ENCODE assay signal across 28 cellular contexts in the genomic region with DNA sequence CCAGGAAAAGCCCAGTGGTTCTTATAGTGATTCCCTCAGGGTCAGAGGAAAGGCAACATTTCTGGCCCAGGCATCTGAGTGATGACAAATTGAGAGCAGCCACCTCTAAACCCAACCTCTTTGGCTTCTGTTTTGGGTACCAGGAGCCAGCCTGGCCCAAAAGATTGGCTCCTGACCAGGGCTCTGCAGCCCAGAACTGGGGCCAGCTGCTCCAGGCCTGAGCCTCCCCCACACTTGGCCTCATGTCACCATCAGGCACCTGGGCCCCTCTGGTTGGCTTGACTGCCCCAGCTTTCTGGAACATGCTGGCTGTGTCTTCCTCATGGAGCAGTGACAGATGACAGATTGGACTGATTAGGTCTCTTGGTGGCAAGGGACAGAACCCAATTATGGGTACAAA. TPM values are rescaled to one million over a fixed set of nuclear protein-coding genes. Genes with fewer than 3 reads are reported as not detected.
DNase-seq lines count a peak whose midpoint lies in the region; ATAC-seq and TF ChIP-seq lines count a peak whose summit lies in the region.
"Had no signal": no experiment of that assay in that cellular context is flagged by ENCODE, and none has a peak within 500 bp of the region (broad histone marks: within the 10 kb centered on the region; RNA-seq: fewer than 3 reads in every experiment).

No MANE protein-coding gene starts in this region.

- no peaks in the 10 kb centered on the region for H3K9me3 ChIP-seq in cardiac muscle cell (ENCODE audit: low read depth)
- H3K9me3 ChIP-seq: A549 had no signal

- H3K27me3 ChIP-seq in cardiac muscle cell, result no peaks in the 10 kb centered on the region

- H3K4me3 ChIP-seq in cardiac muscle cell, result no peak overlapping the region
- H3K4me3 ChIP-seq: A549, GM23338, PC-9 had no signal

- peak; percentile 95 for ATAC-seq in left ventricle myocardium superior
- no peak for ATAC-seq in HG03342 (IDR thresholded peaks at IDR 0.05; ENCODE audit: unreplicated experiment)
- ATAC-seq: A549, GM23338 had no signal

- intact Hi-C loops in left ventricle myocardium superior (cut with micrococcal nuclease), result no loop called here

- TF ChIP-seq CTCF in cardiac muscle cell (IDR thresholded peaks at IDR 0.05; ENCODE audit: low read depth, low read length), result no peak

- peak overlapping the region; percentile 16 for H3K27ac ChIP-seq in cardiac muscle cell
- H3K27ac ChIP-seq: A549, PC-9 had no signal

- DNase-seq in DMS 273 (lab: John Stamatoyannopoulos, UW; ENCODE audit: unreplicated experiment) (peak; percentile 51), NCI-H1694 (lab: John Stamatoyannopoulos, UW) (peak; percentile 43), cardiac muscle cell (ENCODE audit: low read depth in 1 of 2, low spot score in 1 of 2) (no peak), left ventricle myocardium superior (peak; percentile 82), medulla oblongata (ENCODE audit: extremely low spot score) (no peak), DMS53 (lab: John Stamatoyannopoulos, UW) (no peak)
- DNase-seq in activated CD4-positive, alpha-beta T cell treated with anti-CD3 and anti-CD28 coated beads for 48 hours, result no peak
- DNase-seq: AML-193; CD4-positive, alpha-beta memory T cell; COR-L47; DMS153; H9; IMR-90; KG1; MM.1S; NCI-H187; NCI-H2081 treated with DMSO at 0.1 percent for 48 hours; NCI-H2171; NCI-H226; NCI-H510A treated with DMSO at 0.1 percent for 48 hours; PC-9; SHP77; T-helper 1 cell had no signal

- H3K4me1 ChIP-seq in cardiac muscle cell (ENCODE audit: low read depth), result peaks cover 42% of the 10 kb centered on the region

- H3K36me3 ChIP-seq in cardiac muscle cell, result no peaks in the 10 kb centered on the region

RNA-seq across cellular contexts. Expression of gene HCN4, which starts 26.0 kb away (rescaled TPM):
- total RNA-seq in cardiac muscle cell (93.1 and 159 TPM in 2 replicates), left ventricle myocardium superior (21.1 TPM)
- 59.2 and 102 TPM in 2 replicates for polyA plus RNA-seq in cardiac muscle cell
- total RNA-seq: CD4-positive, alpha-beta memory T cell; IMR-90; PC-9; RPMI7951; SK-MEL-5 had no signal
- polyA plus RNA-seq: CD4-positive, alpha-beta memory T cell; IMR-90 had no signal

RNA-seq across cellular contexts. Expression of gene REC114, which starts 48.2 kb away (rescaled TPM):
- total RNA-seq in cardiac muscle cell, result 2.3 and 2.8 TPM in 2 replicates
- polyA plus RNA-seq in cardiac muscle cell, result 2.3 and 4.9 TPM in 2 replicates
- total RNA-seq in left ventricle myocardium superior, result 0.84 TPM
- total RNA-seq: CD4-positive, alpha-beta memory T cell; GM23338; H9; IMR-90; PC-9; RPMI7951; SK-MEL-5 had no signal
- polyA plus RNA-seq: A549; CD4-positive, alpha-beta memory T cell; GM23338; IMR-90 had no signal

Comparison
In these comparisons a context has a peak if more than half of its experiments do, and no peak if none do; other contexts are left out.
1. DNase-seq: peak in DMS 273 (single experiment), NCI-H1694 (single experiment) and left ventricle myocardium superior (single experiment); none in cardiac muscle cell (0 of 2), activated CD4-positive, alpha-beta T cell treated with anti-CD3 and anti-CD28 coated beads for 48 hours (single experiment), medulla oblongata (single experiment) and DMS53 (single experiment).